In the genomic region with DNA sequence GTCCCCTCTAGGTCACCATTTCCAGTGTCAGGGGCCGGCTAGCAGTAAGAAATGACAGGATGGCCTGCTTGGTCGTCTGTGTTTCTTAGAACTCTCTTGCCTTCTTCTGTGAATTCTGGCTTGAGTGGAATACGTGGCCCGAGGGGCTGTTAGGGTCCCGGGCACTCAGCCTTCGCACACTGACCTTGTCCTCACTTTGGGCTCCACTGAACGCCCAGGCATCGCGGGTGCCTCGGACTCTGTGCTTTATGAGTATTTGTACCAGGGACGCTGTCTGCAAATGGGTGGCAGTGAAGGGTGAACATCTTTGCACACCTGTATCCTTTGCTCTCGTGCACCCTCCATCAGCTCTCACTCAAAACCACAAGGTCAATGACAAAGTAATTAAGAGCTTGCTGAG, we compare ENCODE assay signal across 13 cellular contexts.
A peak's percentile ranks its signal among the peaks of the same experiment; 100 is the strongest.
DNase-seq lines count a peak whose midpoint lies in the region; ATAC-seq and TF ChIP-seq lines count a peak whose summit lies in the region.
"Had no signal": no experiment of that assay in that cellular context is flagged by ENCODE, and none has a peak within 500 bp of the region (broad histone marks: within the 10 kb centered on the region; RNA-seq: fewer than 3 reads in every experiment).

No MANE protein-coding gene starts in this region.

- no peak overlapping the region for H3K4me3 Mint-ChIP-seq in chondrocyte (ENCODE audit: unreplicated experiment)
- H3K4me3 Mint-ChIP-seq in activated T-helper 1 cell treated with anti-CD3 and anti-CD28 coated beads, Interleukin-12 subunit alpha, Interleukin-12 subunit beta, Interleukin-2, Interleukin-4 antibody, amounts not matched to agents 30 ng/mL and 10 ng/mL and 1 ng/mL, durations not matched to agents 14 hours and 24 hours and 36 hours: no peak overlapping the region
- H3K4me3 Mint-ChIP-seq: CD8-positive, alpha-beta T cell had no signal

- H3K36me3 Mint-ChIP-seq in chondrocyte (ENCODE audit: low read depth): no peaks in the 10 kb centered on the region
- no peaks in the 10 kb centered on the region for H3K36me3 Mint-ChIP-seq in activated T-helper 1 cell treated with anti-CD3 and anti-CD28 coated beads, Interleukin-12 subunit alpha, Interleukin-12 subunit beta, Interleukin-2, Interleukin-4 antibody, amounts not matched to agents 30 ng/mL and 10 ng/mL and 1 ng/mL, durations not matched to agents 14 hours and 24 hours and 36 hours (ENCODE audit: low read depth)
- H3K36me3 Mint-ChIP-seq: CD14-positive monocyte; CD8-positive, alpha-beta T cell had no signal

- no peak overlapping the region for H3K27ac Mint-ChIP-seq in chondrocyte (ENCODE audit: unreplicated experiment)
- H3K27ac Mint-ChIP-seq in activated T-helper 1 cell treated with anti-CD3 and anti-CD28 coated beads, Interleukin-12 subunit alpha, Interleukin-12 subunit beta, Interleukin-2, Interleukin-4 antibody, amounts not matched to agents 30 ng/mL and 10 ng/mL and 1 ng/mL, durations not matched to agents 14 hours and 24 hours and 36 hours: no peak overlapping the region
- H3K27ac Mint-ChIP-seq: CD14-positive monocyte; CD8-positive, alpha-beta T cell had no signal

- H3K9me3 ChIP-seq in BE2C (no peaks in the 10 kb centered on the region), upper lobe of right lung (no peaks in the 10 kb centered on the region)

- ATAC-seq in upper lobe of right lung (no peak), GM18520 (IDR thresholded peaks at IDR 0.05; ENCODE audit: unreplicated experiment) (no peak)
- ATAC-seq: A549; CD8-positive, alpha-beta T cell had no signal

- H3K27ac ChIP-seq in upper lobe of right lung: no peak overlapping the region
- H3K27ac ChIP-seq: A549, GM23248 had no signal

- H3K4me1 Mint-ChIP-seq in chondrocyte (ENCODE audit: low read depth): peaks cover 19% of the 10 kb centered on the region
- no peaks in the 10 kb centered on the region for H3K4me1 Mint-ChIP-seq in activated T-helper 1 cell treated with anti-CD3 and anti-CD28 coated beads, Interleukin-12 subunit alpha, Interleukin-12 subunit beta, Interleukin-2, Interleukin-4 antibody, amounts not matched to agents 30 ng/mL and 10 ng/mL and 1 ng/mL, durations not matched to agents 14 hours and 24 hours and 36 hours (ENCODE audit: low read depth)
- H3K4me1 Mint-ChIP-seq: CD14-positive monocyte had no signal

- peaks cover 3% of the 10 kb centered on the region for H3K27me3 Mint-ChIP-seq in chondrocyte (ENCODE audit: low read depth)
- H3K27me3 Mint-ChIP-seq in activated T-helper 1 cell treated with anti-CD3 and anti-CD28 coated beads, Interleukin-12 subunit alpha, Interleukin-12 subunit beta, Interleukin-2, Interleukin-4 antibody, amounts not matched to agents 30 ng/mL and 10 ng/mL and 1 ng/mL, durations not matched to agents 14 hours and 24 hours and 36 hours (ENCODE audit: insufficient read depth): peaks cover 8% of the 10 kb centered on the region

- TF ChIP-seq CTCF in BE2C (IDR thresholded peaks at IDR 0.05; ENCODE audit: low read depth, low read length) (no peak), chondrocyte (IDR thresholded peaks at IDR 0.05) (no peak), upper lobe of right lung (IDR thresholded peaks at IDR 0.05) (no peak)

- H3K27me3 ChIP-seq in BE2C (peaks cover 3% of the 10 kb centered on the region), upper lobe of right lung (no peaks in the 10 kb centered on the region)

- H3K4me1 ChIP-seq in BE2C: no peaks in the 10 kb centered on the region
- H3K4me1 ChIP-seq in upper lobe of right lung: no peaks in the 10 kb centered on the region

- intact Hi-C loops in upper lobe of right lung (cut with DNase I): no loop called here
- intact Hi-C loops in activated T-helper 1 cell treated with anti-CD3 and anti-CD28 coated beads, Interleukin-12 subunit alpha, Interleukin-12 subunit beta, Interleukin-2, Interleukin-4 antibody, amounts not matched to agents 30 ng/mL and 10 ng/mL and 1 ng/mL, durations not matched to agents 14 hours and 24 hours and 36 hours (cut with micrococcal nuclease): no loop called here

- H3K4me3 ChIP-seq in BE2C (ENCODE audit: low read depth, low read length) (no peak overlapping the region), upper lobe of right lung (no peak overlapping the region)
- H3K4me3 ChIP-seq: A549, GM23248 had no signal

- DNase-seq in BE2C: peak; percentile 3
- DNase-seq in DMS79 (lab: John Stamatoyannopoulos, UW): peak; percentile 50
- DNase-seq in chondrocyte (ENCODE audit: low spot score): peak; percentile 52
- peak; percentile 40 for DNase-seq in upper lobe of right lung
- DNase-seq in activated T-helper 1 cell treated with anti-CD3 and anti-CD28 coated beads, Interleukin-12 subunit alpha, Interleukin-12 subunit beta, Interleukin-2, Interleukin-4 antibody, amounts not matched to agents 30 ng/mL and 10 ng/mL and 1 ng/mL, durations not matched to agents 14 hours and 24 hours and 36 hours (ENCODE audit: low spot score): no peak
- DNase-seq: CD8-positive, alpha-beta T cell; COR-L47; DMS153; GF-D8; GM23248 had no signal

- no peaks in the 10 kb centered on the region for H3K9me3 Mint-ChIP-seq in chondrocyte (ENCODE audit: low read depth)
- H3K9me3 Mint-ChIP-seq in activated T-helper 1 cell treated with anti-CD3 and anti-CD28 coated beads, Interleukin-12 subunit alpha, Interleukin-12 subunit beta, Interleukin-2, Interleukin-4 antibody, amounts not matched to agents 30 ng/mL and 10 ng/mL and 1 ng/mL, durations not matched to agents 14 hours and 24 hours and 36 hours: no peaks in the 10 kb centered on the region

- no peaks in the 10 kb centered on the region for H3K36me3 ChIP-seq in BE2C
- no peaks in the 10 kb centered on the region for H3K36me3 ChIP-seq in upper lobe of right lung
